In the genomic region with DNA sequence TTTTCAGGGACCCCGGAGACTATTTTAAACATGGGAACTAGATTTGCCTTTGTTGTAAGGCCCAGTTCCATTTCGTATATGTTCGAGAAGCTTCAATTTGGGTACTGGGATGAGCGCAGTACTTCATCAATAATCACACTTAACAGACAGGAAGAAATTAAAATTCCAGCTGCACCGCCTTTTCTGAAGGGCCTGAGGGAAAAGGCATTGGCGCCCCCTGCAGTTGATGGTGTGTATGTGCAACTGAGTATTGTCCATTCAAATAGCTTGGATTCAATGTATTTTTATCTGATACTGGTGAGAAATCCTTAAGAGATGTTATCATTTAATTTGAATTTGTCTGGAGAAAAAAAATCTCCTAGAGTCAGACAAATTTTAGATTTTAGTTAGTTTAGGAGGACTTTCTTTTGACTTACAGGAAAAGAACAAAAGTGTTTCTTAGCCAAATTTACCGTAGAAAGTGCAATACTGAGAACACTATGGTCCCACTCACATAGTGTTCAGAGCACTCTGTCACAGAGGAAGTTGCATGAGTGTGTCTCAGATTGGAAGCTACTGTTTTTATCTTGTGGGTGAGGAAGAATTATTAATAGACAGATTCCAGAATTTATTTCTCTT, we compare ENCODE assay signal across 8 cellular contexts. TPM values are rescaled to one million over a fixed set of nuclear protein-coding genes. Genes with fewer than 3 reads are reported as not detected.
A peak's percentile ranks its signal among the peaks of the same experiment; 100 is the strongest.
DNase-seq lines count a peak whose midpoint lies in the region; ATAC-seq lines count a peak whose summit lies in the region.

No MANE protein-coding gene starts in this region.

- H3K4ac ChIP-seq in neuronal stem cell (ENCODE audit: low read length), result no peak overlapping the region

- H3K79me1 ChIP-seq in neuronal stem cell (ENCODE audit: low read depth, low read length), result no peaks in the 10 kb centered on the region

- no peak overlapping the region for H3K4me2 ChIP-seq in neuronal stem cell (ENCODE audit: insufficient read depth, low read length, poor library complexity, severe bottlenecking)

- no peaks in the 10 kb centered on the region for H3K36me3 ChIP-seq in neuronal stem cell (replicated peaks in 1 of 2; ENCODE audit: control insufficient read depth in 2 of 2, insufficient read depth in 2 of 2, low read length in 2 of 2)

- H2BK120ac ChIP-seq in neuronal stem cell (ENCODE audit: low read depth, low read length), result no peak overlapping the region

- WGBS in neuronal stem cell (ENCODE audit: extremely low coverage in 2 of 2, insufficient read length in 2 of 2, insufficient replicate concordance in 1 of 2), 2 donors, result no CpG with 5 or more reads among the region's 7 CpGs

- no peak overlapping the region for H3K23ac ChIP-seq in neuronal stem cell (ENCODE audit: low read depth, low read length, poor library complexity)

- H2BK12ac ChIP-seq in neuronal stem cell (ENCODE audit: low read length), result no peak overlapping the region

- peak; percentile 17 for DNase-seq in activated T-cell treated with anti-CD3 and anti-CD28 coated beads for 1 hour (ENCODE audit: low read depth)
- no peak for DNase-seq in activated T-cell treated with anti-CD3 and anti-CD28 coated beads for 4 hours
- peak; percentile 7 for DNase-seq in NCI-H2029 (lab: John Stamatoyannopoulos, UW)
- peak; percentile 54 to 66 for DNase-seq in activated CD4-positive, alpha-beta T cell treated with anti-CD3 and anti-CD28 coated beads, Interleukin-2, amount 50 U/mL, for 48 hours
- peak; percentile 38 for DNase-seq in fibroblast of the conjunctiva (ENCODE audit: low read depth)
- peak; percentile 74 for DNase-seq in neuronal stem cell (ENCODE audit: low spot score)

- no peaks in the 10 kb centered on the region for H3K9me3 ChIP-seq in neuronal stem cell (replicated peaks in 1 of 2; ENCODE audit: control insufficient read depth in 2 of 2, insufficient read depth in 1 of 2, low read depth in 1 of 2, low read length in 2 of 2)

- H3K4me1 ChIP-seq in neuronal stem cell (ENCODE audit: control insufficient read depth in 2 of 2, insufficient read depth in 1 of 2, low read depth in 1 of 2, low read length in 2 of 2), result no peaks in the 10 kb centered on the region

- H2BK15ac ChIP-seq in neuronal stem cell (ENCODE audit: low read length), result no peak overlapping the region

- no peak overlapping the region for H3K18ac ChIP-seq in neuronal stem cell (ENCODE audit: low read length)

- ATAC-seq in HG03139 (IDR thresholded peaks at IDR 0.05; ENCODE audit: unreplicated experiment), result no peak
- no peak for ATAC-seq in HG03432 (IDR thresholded peaks at IDR 0.05; ENCODE audit: unreplicated experiment)

- no peak overlapping the region for H2AFZ ChIP-seq in neuronal stem cell (ENCODE audit: low read length)

- H2BK5ac ChIP-seq in neuronal stem cell (ENCODE audit: low read length), result no peak overlapping the region

- H4K91ac ChIP-seq in neuronal stem cell (ENCODE audit: low read depth, low read length, poor library complexity), result no peak overlapping the region

- H3K14ac ChIP-seq in neuronal stem cell (ENCODE audit: low read length), result no peak overlapping the region

- H3K4me3 ChIP-seq in neuronal stem cell (ENCODE audit: low read length in 2 of 2), result no peak overlapping the region

- H4K8ac ChIP-seq in neuronal stem cell (ENCODE audit: low read depth, low read length), result no peak overlapping the region

- H3K27me3 ChIP-seq in neuronal stem cell (ENCODE audit: control insufficient read depth in 3 of 3, insufficient read depth in 3 of 3, low read depth in 1 of 3, low read length in 3 of 3), result peaks cover 0 to 56% (median 8%) of the 10 kb centered on the region in 3 experiments

- H3K9ac ChIP-seq in neuronal stem cell (ENCODE audit: low read depth, low read length, poor library complexity), result no peak overlapping the region

- H2AK5ac ChIP-seq in neuronal stem cell (ENCODE audit: low read depth, low read length), result no peak overlapping the region

- no peak overlapping the region for H3K27ac ChIP-seq in neuronal stem cell (replicated peaks; ENCODE audit: low read length)

RNA-seq across cellular contexts. Expression of a gene that starts 5.4 kb away (rescaled TPM):
- 0.17 TPM for polyA plus RNA-seq in neuronal stem cell (2013, experiment 1 of 2)
- polyA plus RNA-seq in neuronal stem cell (2013, experiment 2 of 2), result 0.44 TPM
